Comparison of ENCODE assay signal across 1 cellular context in the genomic region with DNA sequence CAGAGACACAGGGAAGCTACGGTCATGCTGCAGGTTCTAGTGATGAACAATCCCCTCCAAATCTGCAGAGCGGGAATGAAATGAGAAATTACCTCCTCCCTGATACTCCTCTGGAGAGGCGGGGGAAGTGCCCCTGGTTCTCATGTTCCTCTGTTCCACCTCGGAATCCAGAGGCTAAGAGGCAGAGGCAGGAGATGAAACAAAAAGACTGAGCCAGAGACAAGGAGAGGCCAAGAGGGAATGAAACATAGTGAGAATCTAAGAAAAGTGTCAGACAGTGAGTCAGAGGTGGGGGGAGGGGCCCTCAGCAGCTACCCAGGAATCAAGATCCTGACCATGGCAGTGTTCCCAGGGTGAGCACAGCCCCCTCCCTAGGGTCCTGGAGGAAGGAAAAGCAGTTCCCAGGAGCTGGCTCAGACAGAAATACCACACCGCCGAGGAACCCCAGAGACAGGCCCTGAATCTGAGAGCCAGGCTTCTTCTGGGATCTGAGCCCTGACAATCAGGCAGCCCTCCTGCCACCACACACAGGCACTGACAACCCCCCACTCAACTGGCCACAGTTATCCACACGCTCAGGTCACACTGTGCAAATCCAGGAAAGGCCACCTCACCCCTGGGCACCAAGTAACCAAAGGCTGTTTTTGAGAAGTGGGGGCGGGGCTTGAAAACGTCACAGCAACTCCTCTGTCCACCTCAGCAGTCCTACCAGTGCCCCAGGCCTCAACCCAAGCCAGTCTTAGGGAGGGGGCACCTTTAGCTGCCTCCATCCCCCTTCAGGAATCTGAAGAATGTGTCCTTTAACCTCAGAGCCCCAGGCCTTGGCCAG.
A peak's percentile ranks its signal among the peaks of the same experiment; 100 is the strongest.
TF ChIP-seq lines count a peak whose summit lies in the region.

No MANE protein-coding gene starts in this region.

TF ChIP-seq in K562, 482 proteins besides CTCF, POLR2A, EP300 and RAD21 (continued from another document and continues in another):
- 0 out of 4 replicates have a peak, but pooled peaks of 1 of the 2 experiments have one; percentile 46 for TF ChIP-seq RCOR1 (IDR thresholded peaks at IDR 0.05; ENCODE audit: borderline replicate concordance in 1 of 2, low read depth in 2 of 2, low read length in 2 of 2)
- TF ChIP-seq RFX7 (CRISPR knock-in tag; IDR thresholded peaks at IDR 0.05): no peak
- TF ChIP-seq ZNF41 (CRISPR knock-in tag; conservative IDR thresholded peaks at IDR 0.05): no peak
- TF ChIP-seq GATAD2A (IDR thresholded peaks at IDR 0.05): peak; percentile 61; the same call in 1 of the 2 replicates
- TF ChIP-seq, protein P1, sequence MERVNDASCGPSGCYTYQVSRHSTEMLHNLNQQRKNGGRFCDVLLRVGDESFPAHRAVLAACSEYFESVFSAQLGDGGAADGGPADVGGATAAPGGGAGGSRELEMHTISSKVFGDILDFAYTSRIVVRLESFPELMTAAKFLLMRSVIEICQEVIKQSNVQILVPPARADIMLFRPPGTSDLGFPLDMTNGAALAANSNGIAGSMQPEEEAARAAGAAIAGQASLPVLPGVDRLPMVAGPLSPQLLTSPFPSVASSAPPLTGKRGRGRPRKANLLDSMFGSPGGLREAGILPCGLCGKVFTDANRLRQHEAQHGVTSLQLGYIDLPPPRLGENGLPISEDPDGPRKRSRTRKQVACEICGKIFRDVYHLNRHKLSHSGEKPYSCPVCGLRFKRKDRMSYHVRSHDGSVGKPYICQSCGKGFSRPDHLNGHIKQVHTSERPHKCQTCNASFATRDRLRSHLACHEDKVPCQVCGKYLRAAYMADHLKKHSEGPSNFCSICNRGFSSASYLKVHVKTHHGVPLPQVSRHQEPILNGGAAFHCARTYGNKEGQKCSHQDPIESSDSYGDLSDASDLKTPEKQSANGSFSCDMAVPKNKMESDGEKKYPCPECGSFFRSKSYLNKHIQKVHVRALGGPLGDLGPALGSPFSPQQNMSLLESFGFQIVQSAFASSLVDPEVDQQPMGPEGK (CRISPR knock-in tag; IDR thresholded peaks at IDR 0.05; ENCODE audit: borderline replicate concordance): no peak
- TF ChIP-seq, protein P2, sequence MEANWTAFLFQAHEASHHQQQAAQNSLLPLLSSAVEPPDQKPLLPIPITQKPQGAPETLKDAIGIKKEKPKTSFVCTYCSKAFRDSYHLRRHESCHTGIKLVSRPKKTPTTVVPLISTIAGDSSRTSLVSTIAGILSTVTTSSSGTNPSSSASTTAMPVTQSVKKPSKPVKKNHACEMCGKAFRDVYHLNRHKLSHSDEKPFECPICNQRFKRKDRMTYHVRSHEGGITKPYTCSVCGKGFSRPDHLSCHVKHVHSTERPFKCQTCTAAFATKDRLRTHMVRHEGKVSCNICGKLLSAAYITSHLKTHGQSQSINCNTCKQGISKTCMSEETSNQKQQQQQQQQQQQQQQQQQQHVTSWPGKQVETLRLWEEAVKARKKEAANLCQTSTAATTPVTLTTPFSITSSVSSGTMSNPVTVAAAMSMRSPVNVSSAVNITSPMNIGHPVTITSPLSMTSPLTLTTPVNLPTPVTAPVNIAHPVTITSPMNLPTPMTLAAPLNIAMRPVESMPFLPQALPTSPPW (CRISPR knock-in tag; IDR thresholded peaks at IDR 0.05): peak; percentile 44; the same call in 1 of the 2 replicates
- no peak for TF ChIP-seq SP2 (IDR thresholded peaks at IDR 0.05; ENCODE audit: extremely low read depth, low read depth, low read length, poor library complexity, severe bottlenecking)
- TF ChIP-seq, protein P3, sequence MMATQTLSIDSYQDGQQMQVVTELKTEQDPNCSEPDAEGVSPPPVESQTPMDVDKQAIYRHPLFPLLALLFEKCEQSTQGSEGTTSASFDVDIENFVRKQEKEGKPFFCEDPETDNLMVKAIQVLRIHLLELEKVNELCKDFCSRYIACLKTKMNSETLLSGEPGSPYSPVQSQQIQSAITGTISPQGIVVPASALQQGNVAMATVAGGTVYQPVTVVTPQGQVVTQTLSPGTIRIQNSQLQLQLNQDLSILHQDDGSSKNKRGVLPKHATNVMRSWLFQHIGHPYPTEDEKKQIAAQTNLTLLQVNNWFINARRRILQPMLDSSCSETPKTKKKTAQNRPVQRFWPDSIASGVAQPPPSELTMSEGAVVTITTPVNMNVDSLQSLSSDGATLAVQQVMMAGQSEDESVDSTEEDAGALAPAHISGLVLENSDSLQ (IDR thresholded peaks at IDR 0.05): peak; percentile 37; the same call in 1 of the 2 replicates
- TF ChIP-seq, protein P4, sequence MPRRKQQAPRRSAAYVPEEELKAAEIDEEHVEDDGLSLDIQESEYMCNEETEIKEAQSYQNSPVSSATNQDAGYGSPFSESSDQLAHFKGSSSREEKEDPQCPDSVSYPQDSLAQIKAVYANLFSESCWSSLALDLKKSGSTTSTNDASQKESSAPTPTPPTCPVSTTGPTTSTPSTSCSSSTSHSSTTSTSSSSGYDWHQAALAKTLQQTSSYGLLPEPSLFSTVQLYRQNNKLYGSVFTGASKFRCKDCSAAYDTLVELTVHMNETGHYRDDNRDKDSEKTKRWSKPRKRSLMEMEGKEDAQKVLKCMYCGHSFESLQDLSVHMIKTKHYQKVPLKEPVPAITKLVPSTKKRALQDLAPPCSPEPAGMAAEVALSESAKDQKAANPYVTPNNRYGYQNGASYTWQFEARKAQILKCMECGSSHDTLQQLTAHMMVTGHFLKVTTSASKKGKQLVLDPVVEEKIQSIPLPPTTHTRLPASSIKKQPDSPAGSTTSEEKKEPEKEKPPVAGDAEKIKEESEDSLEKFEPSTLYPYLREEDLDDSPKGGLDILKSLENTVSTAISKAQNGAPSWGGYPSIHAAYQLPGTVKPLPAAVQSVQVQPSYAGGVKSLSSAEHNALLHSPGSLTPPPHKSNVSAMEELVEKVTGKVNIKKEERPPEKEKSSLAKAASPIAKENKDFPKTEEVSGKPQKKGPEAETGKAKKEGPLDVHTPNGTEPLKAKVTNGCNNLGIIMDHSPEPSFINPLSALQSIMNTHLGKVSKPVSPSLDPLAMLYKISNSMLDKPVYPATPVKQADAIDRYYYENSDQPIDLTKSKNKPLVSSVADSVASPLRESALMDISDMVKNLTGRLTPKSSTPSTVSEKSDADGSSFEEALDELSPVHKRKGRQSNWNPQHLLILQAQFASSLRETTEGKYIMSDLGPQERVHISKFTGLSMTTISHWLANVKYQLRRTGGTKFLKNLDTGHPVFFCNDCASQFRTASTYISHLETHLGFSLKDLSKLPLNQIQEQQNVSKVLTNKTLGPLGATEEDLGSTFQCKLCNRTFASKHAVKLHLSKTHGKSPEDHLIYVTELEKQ (CRISPR knock-in tag; IDR thresholded peaks at IDR 0.05): no peak
- TF ChIP-seq, protein P5, sequence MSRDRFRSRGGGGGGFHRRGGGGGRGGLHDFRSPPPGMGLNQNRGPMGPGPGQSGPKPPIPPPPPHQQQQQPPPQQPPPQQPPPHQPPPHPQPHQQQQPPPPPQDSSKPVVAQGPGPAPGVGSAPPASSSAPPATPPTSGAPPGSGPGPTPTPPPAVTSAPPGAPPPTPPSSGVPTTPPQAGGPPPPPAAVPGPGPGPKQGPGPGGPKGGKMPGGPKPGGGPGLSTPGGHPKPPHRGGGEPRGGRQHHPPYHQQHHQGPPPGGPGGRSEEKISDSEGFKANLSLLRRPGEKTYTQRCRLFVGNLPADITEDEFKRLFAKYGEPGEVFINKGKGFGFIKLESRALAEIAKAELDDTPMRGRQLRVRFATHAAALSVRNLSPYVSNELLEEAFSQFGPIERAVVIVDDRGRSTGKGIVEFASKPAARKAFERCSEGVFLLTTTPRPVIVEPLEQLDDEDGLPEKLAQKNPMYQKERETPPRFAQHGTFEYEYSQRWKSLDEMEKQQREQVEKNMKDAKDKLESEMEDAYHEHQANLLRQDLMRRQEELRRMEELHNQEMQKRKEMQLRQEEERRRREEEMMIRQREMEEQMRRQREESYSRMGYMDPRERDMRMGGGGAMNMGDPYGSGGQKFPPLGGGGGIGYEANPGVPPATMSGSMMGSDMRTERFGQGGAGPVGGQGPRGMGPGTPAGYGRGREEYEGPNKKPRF (IDR thresholded peaks at IDR 0.05; ENCODE audit: low read depth, low read length): no peak
- TF ChIP-seq KLF6 (CRISPR knock-in tag; IDR thresholded peaks at IDR 0.05; ENCODE audit: borderline replicate concordance): no peak
- TF ChIP-seq ELF1 (tag; IDR thresholded peaks at IDR 0.05): no peak
- TF ChIP-seq, protein P6, sequence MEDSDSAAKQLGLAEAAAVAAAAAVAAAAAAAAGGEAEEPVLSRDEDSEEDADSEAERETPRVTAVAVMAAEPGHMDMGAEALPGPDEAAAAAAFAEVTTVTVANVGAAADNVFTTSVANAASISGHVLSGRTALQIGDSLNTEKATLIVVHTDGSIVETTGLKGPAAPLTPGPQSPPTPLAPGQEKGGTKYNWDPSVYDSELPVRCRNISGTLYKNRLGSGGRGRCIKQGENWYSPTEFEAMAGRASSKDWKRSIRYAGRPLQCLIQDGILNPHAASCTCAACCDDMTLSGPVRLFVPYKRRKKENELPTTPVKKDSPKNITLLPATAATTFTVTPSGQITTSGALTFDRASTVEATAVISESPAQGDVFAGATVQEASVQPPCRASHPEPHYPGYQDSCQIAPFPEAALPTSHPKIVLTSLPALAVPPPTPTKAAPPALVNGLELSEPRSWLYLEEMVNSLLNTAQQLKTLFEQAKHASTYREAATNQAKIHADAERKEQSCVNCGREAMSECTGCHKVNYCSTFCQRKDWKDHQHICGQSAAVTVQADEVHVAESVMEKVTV (CRISPR knock-in tag; IDR thresholded peaks at IDR 0.05): no peak
- TF ChIP-seq POLR2AphosphoS5 (IDR thresholded peaks at IDR 0.05; ENCODE audit: control insufficient read depth, insufficient read depth, low read depth, low read length): peak; percentile 27
- TF ChIP-seq, protein P7, sequence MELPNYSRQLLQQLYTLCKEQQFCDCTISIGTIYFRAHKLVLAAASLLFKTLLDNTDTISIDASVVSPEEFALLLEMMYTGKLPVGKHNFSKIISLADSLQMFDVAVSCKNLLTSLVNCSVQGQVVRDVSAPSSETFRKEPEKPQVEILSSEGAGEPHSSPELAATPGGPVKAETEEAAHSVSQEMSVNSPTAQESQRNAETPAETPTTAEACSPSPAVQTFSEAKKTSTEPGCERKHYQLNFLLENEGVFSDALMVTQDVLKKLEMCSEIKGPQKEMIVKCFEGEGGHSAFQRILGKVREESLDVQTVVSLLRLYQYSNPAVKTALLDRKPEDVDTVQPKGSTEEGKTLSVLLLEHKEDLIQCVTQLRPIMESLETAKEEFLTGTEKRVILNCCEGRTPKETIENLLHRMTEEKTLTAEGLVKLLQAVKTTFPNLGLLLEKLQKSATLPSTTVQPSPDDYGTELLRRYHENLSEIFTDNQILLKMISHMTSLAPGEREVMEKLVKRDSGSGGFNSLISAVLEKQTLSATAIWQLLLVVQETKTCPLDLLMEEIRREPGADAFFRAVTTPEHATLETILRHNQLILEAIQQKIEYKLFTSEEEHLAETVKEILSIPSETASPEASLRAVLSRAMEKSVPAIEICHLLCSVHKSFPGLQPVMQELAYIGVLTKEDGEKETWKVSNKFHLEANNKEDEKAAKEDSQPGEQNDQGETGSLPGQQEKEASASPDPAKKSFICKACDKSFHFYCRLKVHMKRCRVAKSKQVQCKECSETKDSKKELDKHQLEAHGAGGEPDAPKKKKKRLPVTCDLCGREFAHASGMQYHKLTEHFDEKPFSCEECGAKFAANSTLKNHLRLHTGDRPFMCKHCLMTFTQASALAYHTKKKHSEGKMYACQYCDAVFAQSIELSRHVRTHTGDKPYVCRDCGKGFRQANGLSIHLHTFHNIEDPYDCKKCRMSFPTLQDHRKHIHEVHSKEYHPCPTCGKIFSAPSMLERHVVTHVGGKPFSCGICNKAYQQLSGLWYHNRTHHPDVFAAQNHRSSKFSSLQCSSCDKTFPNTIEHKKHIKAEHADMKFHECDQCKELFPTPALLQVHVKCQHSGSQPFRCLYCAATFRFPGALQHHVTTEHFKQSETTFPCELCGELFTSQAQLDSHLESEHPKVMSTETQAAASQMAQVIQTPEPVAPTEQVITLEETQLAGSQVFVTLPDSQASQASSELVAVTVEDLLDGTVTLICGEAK (IDR thresholded peaks at IDR 0.05): 0 out of 2 replicates have a peak, but pooled peaks have one; percentile 18
- TF ChIP-seq, protein P7 (CRISPR knock-in tag; IDR thresholded peaks at IDR 0.05): no peak
- TF ChIP-seq TEAD4 (IDR thresholded peaks at IDR 0.05; ENCODE audit: low read length): peak; percentile 51; the same call in 1 of the 2 replicates
- TF ChIP-seq TEAD4 (CRISPR knock-in tag; IDR thresholded peaks at IDR 0.05; ENCODE audit: borderline replicate concordance): no peak
- TF ChIP-seq, protein P8, sequence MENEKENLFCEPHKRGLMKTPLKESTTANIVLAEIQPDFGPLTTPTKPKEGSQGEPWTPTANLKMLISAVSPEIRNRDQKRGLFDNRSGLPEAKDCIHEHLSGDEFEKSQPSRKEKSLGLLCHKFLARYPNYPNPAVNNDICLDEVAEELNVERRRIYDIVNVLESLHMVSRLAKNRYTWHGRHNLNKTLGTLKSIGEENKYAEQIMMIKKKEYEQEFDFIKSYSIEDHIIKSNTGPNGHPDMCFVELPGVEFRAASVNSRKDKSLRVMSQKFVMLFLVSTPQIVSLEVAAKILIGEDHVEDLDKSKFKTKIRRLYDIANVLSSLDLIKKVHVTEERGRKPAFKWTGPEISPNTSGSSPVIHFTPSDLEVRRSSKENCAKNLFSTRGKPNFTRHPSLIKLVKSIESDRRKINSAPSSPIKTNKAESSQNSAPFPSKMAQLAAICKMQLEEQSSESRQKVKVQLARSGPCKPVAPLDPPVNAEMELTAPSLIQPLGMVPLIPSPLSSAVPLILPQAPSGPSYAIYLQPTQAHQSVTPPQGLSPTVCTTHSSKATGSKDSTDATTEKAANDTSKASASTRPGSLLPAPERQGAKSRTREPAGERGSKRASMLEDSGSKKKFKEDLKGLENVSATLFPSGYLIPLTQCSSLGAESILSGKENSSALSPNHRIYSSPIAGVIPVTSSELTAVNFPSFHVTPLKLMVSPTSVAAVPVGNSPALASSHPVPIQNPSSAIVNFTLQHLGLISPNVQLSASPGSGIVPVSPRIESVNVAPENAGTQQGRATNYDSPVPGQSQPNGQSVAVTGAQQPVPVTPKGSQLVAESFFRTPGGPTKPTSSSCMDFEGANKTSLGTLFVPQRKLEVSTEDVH (IDR thresholded peaks at IDR 0.05; ENCODE audit: low read depth, partially characterized antibody): no peak
- no peak for TF ChIP-seq CCAR2 (IDR thresholded peaks at IDR 0.05; ENCODE audit: low read depth, low read length)
- no peak for TF ChIP-seq ZNF696 (CRISPR knock-in tag; conservative IDR thresholded peaks at IDR 0.05)
- no peak for TF ChIP-seq ILF3 (IDR thresholded peaks at IDR 0.05; ENCODE audit: borderline replicate concordance)
